8 cellular contexts compared by ENCODE assay signal in the genomic region with DNA sequence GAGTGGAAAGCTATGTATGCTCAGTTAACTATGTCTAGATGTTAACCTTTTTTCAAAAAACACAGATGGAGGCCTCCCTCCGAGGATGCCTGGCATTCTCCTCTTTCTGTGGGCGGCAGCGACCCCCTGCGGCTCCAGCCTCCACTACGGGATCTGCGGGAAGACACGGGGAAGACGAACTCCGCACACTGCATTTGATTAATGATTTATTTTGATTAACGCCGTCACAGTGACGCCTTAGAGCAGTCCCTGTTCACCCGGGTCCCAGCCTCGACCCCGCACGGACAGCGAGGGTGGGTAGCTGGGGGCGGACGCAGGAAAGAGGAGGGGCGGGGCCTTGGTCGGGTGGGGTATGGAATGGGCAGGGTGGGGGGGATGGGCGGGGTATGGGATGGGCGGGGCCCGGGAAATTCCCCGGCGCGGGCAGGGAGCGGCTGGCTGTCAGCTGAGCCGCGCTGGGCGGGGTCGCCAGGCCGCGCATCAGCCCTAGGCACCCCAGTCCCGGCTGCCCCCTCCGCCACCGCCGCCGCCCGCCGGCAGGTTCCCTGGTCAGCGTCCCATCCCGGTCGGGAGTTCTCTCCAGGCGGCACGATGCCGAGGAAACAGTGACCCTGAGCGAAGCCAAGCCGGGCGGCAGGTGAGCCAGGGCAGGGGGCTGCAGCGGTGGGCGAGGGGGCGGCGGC. TPM values are rescaled to one million over a fixed set of nuclear protein-coding genes. Genes with fewer than 3 reads are reported as not detected.
A peak's percentile ranks its signal among the peaks of the same experiment; 100 is the strongest.
DNase-seq lines count a peak whose midpoint lies in the region; ATAC-seq and TF ChIP-seq lines count a peak whose summit lies in the region.

Gene OPTN (plus strand): TSS at position 498 of the 683 bp plus-strand sequence. CDS start 8,960 bp downstream, outside the sequence.

- ATAC-seq in GM19455 (IDR thresholded peaks at IDR 0.05; ENCODE audit: unreplicated experiment) (peak; percentile 68), PC-3 (peak; percentile 76), naive B cell (ENCODE audit: low read depth in 2 of 2) (peak; percentile 82)
- peak; percentile 78 to 83 for ATAC-seq in stimulated activated naive B cell treated with anti-CD40 and anti-IgM and Interleukin-4, amounts not matched to agents 10 μg/mL and 1 μg/mL and 100 μg/mL, for 72 hours (replicated peaks)

- POLR2A ChIA-PET in PC-3 (lab: Charles Lee; ENCODE audit: unreplicated experiment), result no interaction called here

- peaks cover 17% of the 10 kb centered on the region; the same call in 1 of the 2 replicates for H3K79me2 ChIP-seq in PC-3 (ENCODE audit: low read length)

- no peaks in the 10 kb centered on the region for H3K9me3 ChIP-seq in PC-3 (ENCODE audit: low read length)

- no peaks in the 10 kb centered on the region for H3K27me3 ChIP-seq in PC-3 (ENCODE audit: low read length)

- peaks cover 0 to 10% (median 0%) of the 10 kb centered on the region in 3 donors for H3K27me3 Mint-ChIP-seq in naive B cell
- peaks cover 0 to 7% of the 10 kb centered on the region in 2 donors for H3K27me3 Mint-ChIP-seq in stimulated activated naive B cell treated with anti-CD40 and anti-IgM and Interleukin-4, amounts not matched to agents 10 μg/mL and 1 μg/mL and 100 μg/mL, for 72 hours

- H3K4me3 ChIP-seq in PC-3 (ENCODE audit: low read length), result peak within 1 kb of the TSS; percentile 91

- peak within 1 kb of the TSS; percentile 43 to 97 (median 90) for H3K27ac Mint-ChIP-seq in naive B cell
- H3K27ac Mint-ChIP-seq in stimulated activated naive B cell treated with anti-CD40 and anti-IgM and Interleukin-4, amounts not matched to agents 10 μg/mL and 1 μg/mL and 100 μg/mL, for 72 hours, result peak within 1 kb of the TSS; percentile 87

- no peaks in the 10 kb centered on the region for H3K4me1 ChIP-seq in PC-3 (ENCODE audit: insufficient read depth, low read length)

- TF ChIP-seq CTCF in PC-3 (conservative IDR thresholded peaks at IDR 0.05; ENCODE audit: low read depth, low read length), result peak; percentile 75

- H3K4me1 Mint-ChIP-seq in naive B cell, result peaks cover 13 to 22% (median 16%) of the 10 kb centered on the region in 3 donors
- H3K4me1 Mint-ChIP-seq in stimulated activated naive B cell treated with anti-CD40 and anti-IgM and Interleukin-4, amounts not matched to agents 10 μg/mL and 1 μg/mL and 100 μg/mL, for 72 hours, result peaks cover 12 to 24% of the 10 kb centered on the region in 2 donors

- H3K36me3 Mint-ChIP-seq in naive B cell, result no peaks in the 10 kb centered on the region
- no peaks in the 10 kb centered on the region for H3K36me3 Mint-ChIP-seq in stimulated activated naive B cell treated with anti-CD40 and anti-IgM and Interleukin-4, amounts not matched to agents 10 μg/mL and 1 μg/mL and 100 μg/mL, for 72 hours

- DNase-seq in COR-L47 (lab: John Stamatoyannopoulos, UW) (peak; percentile 64), HPDE6-E6E7 (ENCODE audit: extremely low spot score) (peak; percentile 39), PC-3 (peak; percentile 59), activated T-helper 1 cell treated with Interleukin-2 at 50 U/mL for 16 hours (ENCODE audit: low read depth) (peak; percentile 65), fibroblast of gingiva (ENCODE audit: low read depth) (peak; percentile 77), naive B cell (peak; percentile 51)
- peak; percentile 64 for DNase-seq in stimulated activated naive B cell treated with anti-CD40 and anti-IgM and Interleukin-4, amounts not matched to agents 10 μg/mL and 1 μg/mL and 100 μg/mL, for 72 hours

- H3K4me3 Mint-ChIP-seq in naive B cell, result peak within 1 kb of the TSS; percentile 81 to 96 (median 95)
- peak within 1 kb of the TSS; percentile 88 to 89 for H3K4me3 Mint-ChIP-seq in stimulated activated naive B cell treated with anti-CD40 and anti-IgM and Interleukin-4, amounts not matched to agents 10 μg/mL and 1 μg/mL and 100 μg/mL, for 72 hours

- H2AFZ ChIP-seq in PC-3 (ENCODE audit: low read length), result peak within 1 kb of the TSS; percentile 74

- intact Hi-C loops in PC-3 (cut with micrococcal nuclease), result loop anchor here (1.0 kb wide), 2 partner anchors 12 to 382 kb away; no protein-coding TSS in a partner anchor

- H3K36me3 ChIP-seq in PC-3 (ENCODE audit: low read depth, low read length), result no peaks in the 10 kb centered on the region

- H3K9me2 ChIP-seq in PC-3 (replicated peaks; ENCODE audit: low read length), result no peaks in the 10 kb centered on the region

- H3K4me2 ChIP-seq in PC-3 (ENCODE audit: low read length), result peak within 1 kb of the TSS; percentile 98

- H3K9ac ChIP-seq in PC-3 (ENCODE audit: low read length), result peak within 1 kb of the TSS; percentile 84

- BruUV-seq in PC-3 (replicated peaks; lab: Mats Ljungman, UMichigan), result no TSS peak

- H3K27ac ChIP-seq in PC-3 (ENCODE audit: low read length), result peak within 1 kb of the TSS; percentile 44

- no peaks in the 10 kb centered on the region for H3K9me3 Mint-ChIP-seq in naive B cell
- no peaks in the 10 kb centered on the region for H3K9me3 Mint-ChIP-seq in stimulated activated naive B cell treated with anti-CD40 and anti-IgM and Interleukin-4, amounts not matched to agents 10 μg/mL and 1 μg/mL and 100 μg/mL, for 72 hours

- CTCF ChIA-PET in PC-3 (lab: Charles Lee), result interaction anchor here (0.6 to 1.3 kb wide), 8 partner anchors 12 to 462 kb away, joined by 3 to 5 read pairs (median 3); no protein-coding TSS in a partner anchor

- H4K20me1 ChIP-seq in PC-3 (ENCODE audit: low read length), result no peaks in the 10 kb centered on the region

- no peaks in the 10 kb centered on the region for H3F3A ChIP-seq in PC-3 (ENCODE audit: low read length, unreplicated experiment)

RNA-seq across cellular contexts. Expression of gene OPTN, which starts in this region (rescaled TPM):
- total RNA-seq in PC-3 (2014; rRNA removed), result 7.9 and 10.1 TPM in 2 replicates
- 10 to 100 TPM in 2 of 6 donors, 1 to 10 TPM in 3, under 1 TPM in 1; 0.18 to 18.1 (median 8.2) TPM for polyA plus RNA-seq in naive B cell (ENCODE audit: low read depth in 6 of 6)

Comparison
In these comparisons a context has a peak if more than half of its experiments do, and no peak if none do; other contexts are left out.
1. Peak in every context shown above with its lines: DNase-seq, ATAC-seq, H3K4me3 ChIP-seq and H3K27ac ChIP-seq.